In genomic region chr10:27156566-27156965, GRCh38 we compare ENCODE assay signal across 8 cellular contexts. TPM values are rescaled to one million over a fixed set of nuclear protein-coding genes. Genes with fewer than 3 reads are reported as not detected.
A peak's percentile ranks its signal among the peaks of the same experiment; 100 is the strongest.
DNase-seq lines count a peak whose midpoint lies in the region; ATAC-seq and TF ChIP-seq lines count a peak whose summit lies in the region.
"Not testable (repeated sequence)": the region's sequence is repeated elsewhere in the genome, so short reads cannot be mapped to it uniquely, and the experiment has no call there.

No MANE protein-coding gene starts in this region.

- H3K27me3 Mint-ChIP-seq in GM23338 (ENCODE audit: insufficient read depth, low read depth, poor library complexity): not testable (repeated sequence)

- H3K27me3 ChIP-seq in GM23338 (ENCODE audit: insufficient read depth); cardiac muscle cell; mucosa of stomach (ENCODE audit: control insufficient read depth, insufficient read depth, low read length); spleen (replicated peaks in 1 of 7): not testable (repeated sequence)

- not testable (repeated sequence) for H3F3A ChIP-seq in GM23338 (replicated peaks; ENCODE audit: low read depth)

- peak overlapping the region; percentile 99 for H3K4me3 Mint-ChIP-seq in GM23338

- BruUV-seq in OCI-LY7 (replicated peaks; lab: Mats Ljungman, UMichigan): not testable (repeated sequence)

- ATAC-seq in GM23338: not testable (repeated sequence)

- POLR2A ChIA-PET in AG04449 (lab: Yijun Ruan, JAX): not testable (repeated sequence)
- POLR2A ChIA-PET in OCI-LY7 (lab: Charles Lee): interaction anchor here (0.6 to 1.5 kb wide), 7 partner anchors 13 to 86 kb away, joined by 3 to 9 read pairs (median 4); no protein-coding TSS in a partner anchor

- not testable (repeated sequence) for DNase-seq in AG04449 (ENCODE audit: low read depth, low spot score); OCI-LY7 (ENCODE audit: low spot score); choroid plexus epithelial cell (ENCODE audit: low read depth); cardiac muscle cell (ENCODE audit: low read depth in 1 of 2, low spot score in 1 of 2)
- DNase-seq in GM23338 (ENCODE audit: low spot score) (peak; percentile 7), spleen (peak; percentile 77)
- DNase-seq in activated T-cell treated with anti-CD3 and anti-CD28 coated beads, Interleukin-2, amount 50 U/mL, for 1 hour: peak; percentile 23

- not testable (repeated sequence) for TF ChIP-seq CTCF in AG04449 (IDR thresholded peaks at IDR 0.05; ENCODE audit: insufficient read depth, low read length, missing control alignments); GM23338 (conservative IDR thresholded peaks at IDR 0.05; ENCODE audit: low read depth in 2 of 2); OCI-LY7 (conservative IDR thresholded peaks at IDR 0.05; ENCODE audit: low read length); choroid plexus epithelial cell (conservative IDR thresholded peaks at IDR 0.05; ENCODE audit: low read depth, low read length); cardiac muscle cell (IDR thresholded peaks at IDR 0.05; ENCODE audit: low read depth, low read length); spleen (IDR thresholded peaks at IDR 0.05 in 8 of 11, conservative IDR thresholded peaks at IDR 0.05 in 3 of 11)

- H3K9me3 Mint-ChIP-seq in GM23338: not testable (repeated sequence)

- TF ChIP-seq POLR2A in spleen (IDR thresholded peaks at IDR 0.05): not testable (repeated sequence)

- H3K27ac ChIP-seq in GM23338 (ENCODE audit: low read depth) (peak overlapping the region; percentile 96), OCI-LY7 (ENCODE audit: low read depth, low read length, poor library complexity, severe bottlenecking) (peak overlapping the region; percentile 96), cardiac muscle cell (peak overlapping the region; percentile 98), spleen (peak overlapping the region; percentile 97 to 100 (median 100))

- H3K4me1 Mint-ChIP-seq in GM23338: peaks cover 21% of the 10 kb centered on the region

- CTCF ChIA-PET in AG04449 (lab: Yijun Ruan, JAX): interaction anchor here (1.3 to 2.0 kb wide), 2 partner anchors 22 to 204 kb away, joined by 3 to 6 read pairs; no protein-coding TSS in a partner anchor
- CTCF ChIA-PET in OCI-LY7 (lab: Charles Lee; ENCODE audit: unreplicated experiment): not testable (repeated sequence)

- H3K9me3 ChIP-seq in OCI-LY7 (ENCODE audit: low read length); cardiac muscle cell (ENCODE audit: low read depth); mucosa of stomach (ENCODE audit: control insufficient read depth, low read length); spleen: not testable (repeated sequence)

- H3K27ac Mint-ChIP-seq in GM23338: peak overlapping the region; percentile 99; the same call in 1 of the 2 replicates

- peaks cover 68% of the 10 kb centered on the region for H3K79me2 ChIP-seq in GM23338 (replicated peaks; ENCODE audit: insufficient read depth)
- H3K79me2 ChIP-seq in OCI-LY7 (ENCODE audit: insufficient read depth, low read depth, low read length): peaks cover 78% of the 10 kb centered on the region

- H3K4me3 ChIP-seq in AG04449 (ENCODE audit: low read depth, low read length) (peak overlapping the region; percentile 94), GM23338 (peak overlapping the region; percentile 90), OCI-LY7 (ENCODE audit: low read depth, low read length, poor library complexity, severe bottlenecking) (peak overlapping the region; percentile 96), choroid plexus epithelial cell (ENCODE audit: low read depth, low read length) (peak overlapping the region; percentile 89), cardiac muscle cell (peak overlapping the region; percentile 95), spleen (peak overlapping the region in 6 of 8 donors; percentile 80 to 95 (median 83))
- not testable (repeated sequence) for H3K4me3 ChIP-seq in mucosa of stomach (ENCODE audit: low read length)

- H3K4me1 ChIP-seq in GM23338 (ENCODE audit: insufficient read depth): peaks cover 13% of the 10 kb centered on the region
- peaks cover 34% of the 10 kb centered on the region for H3K4me1 ChIP-seq in OCI-LY7 (ENCODE audit: insufficient read depth, low read length, poor library complexity, severe bottlenecking)
- peaks cover 11% of the 10 kb centered on the region for H3K4me1 ChIP-seq in cardiac muscle cell (ENCODE audit: low read depth)
- H3K4me1 ChIP-seq in mucosa of stomach (ENCODE audit: control insufficient read depth, insufficient read depth, low read length): peaks cover 29% of the 10 kb centered on the region
- H3K4me1 ChIP-seq in spleen: peaks cover 7 to 51% (median 31%) of the 10 kb centered on the region in 6 donors

- peak overlapping the region; percentile 92 for H3K4me2 ChIP-seq in GM23338
- H3K4me2 ChIP-seq in OCI-LY7 (ENCODE audit: low read length): peak overlapping the region; percentile 88

- H3K9me2 ChIP-seq in GM23338 (ENCODE audit: insufficient read depth); OCI-LY7 (ENCODE audit: insufficient read depth, low read length): not testable (repeated sequence)

- WGBS in spleen, 5 donors: 82 to 87% (median 85%) methylated on average over 17 of the region's 17 CpGs

- intact Hi-C loops in OCI-LY7 (cut with micrococcal nuclease; ENCODE audit: unreplicated experiment) (loop anchor here (10.0 kb wide), 2 partner anchors 292 to 462 kb away; partner anchors contain the start of genes ABI1 and PDSS1), spleen (cut with DNase I; ENCODE audit: low total_unique reads) (loop anchor here (10.0 kb wide), 1 partner anchor 52 kb away; the partner anchor contains the start of gene ANKRD26)

- H3K36me3 Mint-ChIP-seq in GM23338 (ENCODE audit: low read depth): peaks cover 62% of the 10 kb centered on the region

- H2AFZ ChIP-seq in GM23338; OCI-LY7 (ENCODE audit: low read length): not testable (repeated sequence)

- H4K20me1 ChIP-seq in GM23338 (replicated peaks; ENCODE audit: insufficient read depth) (peaks cover 22% of the 10 kb centered on the region), OCI-LY7 (ENCODE audit: insufficient read depth, low read length) (peaks cover 26% of the 10 kb centered on the region)

- peak overlapping the region; percentile 100 for H3K9ac ChIP-seq in mucosa of stomach (ENCODE audit: low read length)

- H3K36me3 ChIP-seq in GM23338 (ENCODE audit: insufficient read depth): peaks cover 35% of the 10 kb centered on the region
- peaks cover 62% of the 10 kb centered on the region for H3K36me3 ChIP-seq in OCI-LY7 (ENCODE audit: insufficient read depth, low read length)
- peaks cover 21% of the 10 kb centered on the region for H3K36me3 ChIP-seq in cardiac muscle cell
- H3K36me3 ChIP-seq in mucosa of stomach (ENCODE audit: control insufficient read depth, insufficient read depth, low read length): not testable (repeated sequence)
- H3K36me3 ChIP-seq in spleen: peaks cover 0 to 36% (median 23%) of the 10 kb centered on the region in 6 donors

RNA-seq across cellular contexts. Expression of gene MASTL, which starts 1.4 kb away (rescaled TPM):
- 40.0 and 43.1 TPM in 2 replicates for total RNA-seq in GM23338 (2014; rRNA removed; shearing (Covaris generic))
- polyA plus RNA-seq in GM23338 (2016; fragmentation: Nextera tagmentation; extraction: Ambion mirVana) (23.4 and 28.2 TPM in 2 replicates), cardiac muscle cell (10.8 and 11.3 TPM in 2 replicates), spleen (1 to 10 TPM; 3.6 to 4.4 (median 4.1) TPM)
- total RNA-seq in OCI-LY7 (2014; rRNA removed; shearing (Covaris generic)): 42.2 and 44.0 TPM in 2 replicates
- total RNA-seq in OCI-LY7 (2022) (40.1 and 48.7 TPM in 2 replicates), cardiac muscle cell (11.0 and 13.4 TPM in 2 replicates), spleen (10 to 100 TPM in 1 of 7 donors, 1 to 10 TPM in 6; 4.5 to 10.3 (median 8.6) TPM)

RNA-seq across cellular contexts. Expression of gene YME1L1, which starts 2.4 kb away (rescaled TPM):
- total RNA-seq in GM23338 (2014; rRNA removed; shearing (Covaris generic)): 94.3 and 105 TPM in 2 replicates
- polyA plus RNA-seq in GM23338 (2016; fragmentation: Nextera tagmentation; extraction: Ambion mirVana) (34.9 and 44.3 TPM in 2 replicates), cardiac muscle cell (76.9 and 94.1 TPM in 2 replicates), spleen (10 to 100 TPM; 20.7 to 33.1 (median 27.7) TPM)
- 59.7 and 62.3 TPM in 2 replicates for total RNA-seq in OCI-LY7 (2014; rRNA removed; shearing (Covaris generic))
- total RNA-seq in OCI-LY7 (2022) (113 and 115 TPM in 2 replicates), cardiac muscle cell (54.1 and 55.1 TPM in 2 replicates), spleen (10 to 100 TPM; 61.6 to 82.2 (median 75.8) TPM)

RNA-seq across cellular contexts. Expression of gene ANKRD26, which starts 56.3 kb away (rescaled TPM):
- 7.1 and 7.9 TPM in 2 replicates for total RNA-seq in GM23338 (2014; rRNA removed; shearing (Covaris generic))
- 13.1 and 23.1 TPM in 2 replicates for polyA plus RNA-seq in GM23338 (2016; fragmentation: Nextera tagmentation; extraction: Ambion mirVana)
- 8.6 and 9.1 TPM in 2 replicates for total RNA-seq in OCI-LY7 (2014; rRNA removed; shearing (Covaris generic))
- total RNA-seq in OCI-LY7 (2022): 13.8 and 17.6 TPM in 2 replicates
- 7.1 and 16.1 TPM in 2 replicates for total RNA-seq in cardiac muscle cell
- polyA plus RNA-seq in cardiac muscle cell: 25.0 and 30.9 TPM in 2 replicates
- total RNA-seq in spleen: 10 to 100 TPM in 3 of 7 donors, 1 to 10 TPM in 4; 7.7 to 19.7 (median 9.7) TPM
- polyA plus RNA-seq in spleen: 1 to 10 TPM; 1.7 to 2.8 (median 2.2) TPM
